30 cellular contexts compared by ENCODE assay signal in the genomic region with DNA sequence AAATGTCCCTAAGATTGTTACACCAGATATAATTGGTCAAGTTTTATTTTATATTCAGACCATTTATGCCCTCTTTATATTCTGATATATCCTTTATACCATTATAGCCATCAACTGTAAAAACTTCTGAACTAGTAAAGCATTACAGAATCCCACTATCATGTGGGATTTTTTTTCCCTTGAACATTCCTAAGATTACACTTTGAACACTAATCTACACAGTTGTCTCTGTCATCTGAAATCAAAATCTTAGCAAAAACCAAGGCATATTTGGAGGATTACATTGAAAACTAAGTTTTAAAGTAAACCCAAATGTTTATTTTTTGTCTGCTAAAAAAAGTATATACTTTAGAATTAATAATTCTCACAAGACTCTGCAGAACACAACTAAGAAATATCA.
"Had no signal": no experiment of that assay in that cellular context is flagged by ENCODE, and none has a peak within 500 bp of the region (broad histone marks: within the 10 kb centered on the region; RNA-seq: fewer than 3 reads in every experiment).

No MANE protein-coding gene starts in this region.

- ATAC-seq: activated CD4-positive, CD25-positive, alpha-beta regulatory T cell treated with anti-CD3 and anti-CD28 coated beads, Interleukin-2, amount 50 U/mL, for 24 hours; heart right ventricle; left ventricle myocardium superior; pancreas; stimulated activated memory B cell treated with anti-CD40 and anti-IgM and Interleukin-4, amounts not matched to agents 10 μg/mL and 1 μg/mL and 100 μg/mL, for 72 hours; T-helper 17 cell had no signal

- H3K4me3 ChIP-seq: esophagus muscularis mucosa, heart right ventricle, pancreas, prostate gland, sigmoid colon, smooth muscle cell, stomach, thyroid gland, upper lobe of left lung, vagina had no signal

- H3K36me3 ChIP-seq: pancreas, prostate gland, sigmoid colon, thyroid gland, WERI-Rb-1 had no signal

- H3K9me3 ChIP-seq: esophagus muscularis mucosa, heart right ventricle, pancreas, prostate gland, sigmoid colon, stomach, thyroid gland, upper lobe of left lung, vagina had no signal

- DNase-seq: activated CD4-positive, alpha-beta memory T cell treated with anti-CD3 and anti-CD28 coated beads for 36 hours; activated CD4-positive, alpha-beta T cell treated with anti-CD3 and anti-CD28 coated beads for 48 hours; activated CD8-positive, alpha-beta memory T cell treated with anti-CD3 and anti-CD28 coated beads, Interleukin-2, amount 50 U/mL, for 4 hours; activated gamma-delta T cell treated with Interleukin-2 at 50 U/mL for 16 hours; activated naive CD4-positive, alpha-beta T cell treated with anti-CD3 and anti-CD28 coated beads, Interleukin-2, amount 50 U/mL, for 16 hours; activated T-cell treated with anti-CD3 and anti-CD28 coated beads, Interleukin-2, amount 50 U/mL, for 24 hours; dermis blood vessel endothelial cell; effector CD4-positive, alpha-beta T cell; foreskin melanocyte; heart right ventricle; left ventricle myocardium superior; mammary epithelial cell; pancreas; retina; sigmoid colon; stimulated activated CD4-positive, alpha-beta T cell treated with anti-CD3 and anti-CD28 coated beads, Interleukin-1b, Interleukin-23, amount 100 ng/mL, for 48 hours; stimulated activated CD4-positive, alpha-beta T cell treated with anti-CD3 and anti-CD28 coated beads, Interleukin-4, amount 100 ng/mL, for 4 hours; stimulated activated CD8-positive, alpha-beta memory T cell treated with anti-CD3 and anti-CD28 coated beads, Interleukin-4, amount 100 ng/mL, for 48 hours; stomach; T-helper 17 cell; T1000; thyroid gland; upper lobe of left lung; WERI-Rb-1 had no signal

- H3K27me3 ChIP-seq: esophagus muscularis mucosa, heart right ventricle, pancreas, sigmoid colon, stomach, thyroid gland, upper lobe of left lung, vagina had no signal

- H3K27ac ChIP-seq: esophagus muscularis mucosa, heart right ventricle, pancreas, prostate gland, sigmoid colon, stomach, thyroid gland, upper lobe of left lung, vagina, WERI-Rb-1 had no signal

- H3K4me2 ChIP-seq: smooth muscle cell had no signal

- H3K4me1 ChIP-seq: esophagus muscularis mucosa, heart right ventricle, pancreas, prostate gland, sigmoid colon, stomach, thyroid gland, upper lobe of left lung, vagina had no signal
